Comparison of ENCODE assay signal across 1 cellular context in genomic region chr4:147363514-147363913, GRCh38.
TF ChIP-seq lines count a peak whose summit lies in the region.

No MANE protein-coding gene starts in this region.

TF ChIP-seq in GM23338, 12 proteins besides CTCF, POLR2A, EP300 and RAD21 (continued from another document):
- TF ChIP-seq ZNF331 (CRISPR knock-in tag; IDR thresholded peaks at IDR 0.05; ENCODE audit: low read depth), result no peak
- TF ChIP-seq ETS1 (IDR thresholded peaks at IDR 0.05), result no peak
- TF ChIP-seq ZNF114 (CRISPR knock-in tag; IDR thresholded peaks at IDR 0.05), result no peak
- TF ChIP-seq JUNB (IDR thresholded peaks at IDR 0.05; ENCODE audit: unreplicated experiment), result no peak
- TF ChIP-seq POLR2AphosphoS5 (IDR thresholded peaks at IDR 0.05; ENCODE audit: low read depth), result no peak
- TF ChIP-seq NANOG (IDR thresholded peaks at IDR 0.05; ENCODE audit: borderline replicate concordance), result no peak
- TF ChIP-seq EZH2 (IDR thresholded peaks at IDR 0.05; ENCODE audit: low read depth, unreplicated experiment), result no peak
- no peak for TF ChIP-seq STAT1 (IDR thresholded peaks at IDR 0.05; ENCODE audit: unreplicated experiment)
- TF ChIP-seq REST (IDR thresholded peaks at IDR 0.05; ENCODE audit: unreplicated experiment), result no peak
- TF ChIP-seq CREB1 (CRISPR knock-in tag; IDR thresholded peaks at IDR 0.05; ENCODE audit: low read depth), result no peak
- no peak for TF ChIP-seq ZNF462 (CRISPR knock-in tag; IDR thresholded peaks at IDR 0.05)
TF ChIP-seq in GM23338: peak in this region for 0.
